Comparison of ENCODE assay signal across 16 cellular contexts in the genomic region with DNA sequence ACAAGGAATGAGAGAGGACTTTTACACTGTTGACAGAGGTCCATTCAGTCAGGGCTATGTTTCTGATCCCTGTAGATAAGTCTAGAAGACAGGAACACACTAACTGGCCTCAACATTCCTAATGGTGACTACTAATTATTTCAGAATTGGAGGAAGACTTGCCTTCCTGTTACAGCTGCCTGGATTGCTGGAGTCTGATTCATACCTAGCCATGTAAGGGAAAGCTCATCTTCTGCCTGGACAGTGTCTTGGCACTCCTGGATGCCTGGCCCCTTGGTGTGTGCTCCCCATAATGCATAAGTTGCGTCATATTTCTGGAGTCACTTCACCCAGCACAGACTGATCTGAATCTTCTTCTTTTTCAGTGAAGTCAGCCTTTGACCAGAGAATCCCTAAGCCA.
DNase-seq lines count a peak whose midpoint lies in the region; ATAC-seq, FAIRE-seq and TF ChIP-seq lines count a peak whose summit lies in the region.
"Had no signal": no experiment of that assay in that cellular context is flagged by ENCODE, and none has a peak within 500 bp of the region (broad histone marks: within the 10 kb centered on the region; RNA-seq: fewer than 3 reads in every experiment).

No MANE protein-coding gene starts in this region.

- no peaks in the 10 kb centered on the region for H3K79me1 ChIP-seq in IMR-90 (ENCODE audit: low read depth in 1 of 2, low read length in 2 of 2)

- in situ Hi-C loops in IMR-90 (cut with MboI; ENCODE audit: low sequenced_read_pairs), result no loop called here

- no peaks in the 10 kb centered on the region for H3K9me3 ChIP-seq in IMR-90 (ENCODE audit: control insufficient read depth, insufficient read depth, low read length)

- no peak overlapping the region for H3K56ac ChIP-seq in IMR-90 (ENCODE audit: extremely low read depth, insufficient read depth, low read length)

- TF ChIP-seq RAD21 in IMR-90 (IDR thresholded peaks at IDR 0.05; ENCODE audit: low read length), result no peak

- no peak overlapping the region for H3K4me3 ChIP-seq in IMR-90 (ENCODE audit: insufficient read depth, low read depth, low read length)
- no peak overlapping the region for H3K4me3 ChIP-seq in bronchial epithelial cell (ENCODE audit: low read depth, low read length)

- no peaks in the 10 kb centered on the region for H4K20me1 ChIP-seq in IMR-90 (ENCODE audit: insufficient read depth, low read length)

- no CpG with 5 or more reads among the region's 1 CpG for WGBS in IMR-90 (ENCODE audit: extremely low coverage in 2 of 2, insufficient read length in 1 of 2), 2 experiments

- no peak for TF ChIP-seq POLR2A in IMR-90 (IDR thresholded peaks at IDR 0.05; ENCODE audit: low read depth, low read length)

- peak; percentile 89 for ATAC-seq in IMR-90 (ENCODE audit: low read depth)
- ATAC-seq: activated CD4-positive, alpha-beta T cell treated with anti-CD3 and anti-CD28 coated beads for 36 hours had no signal

- POLR2A ChIA-PET in IMR-90 (lab: Charles Lee; ENCODE audit: unreplicated experiment), result no interaction called here

- H3K23ac ChIP-seq in IMR-90 (ENCODE audit: low read depth, low read length), result no peak overlapping the region

- intact Hi-C loops in IMR-90 (cut with micrococcal nuclease), result no loop called here

- peak overlapping the region; percentile 16 for H2AFZ ChIP-seq in IMR-90 (replicated peaks; ENCODE audit: low read length, poor library complexity)

- H4K5ac ChIP-seq in IMR-90 (ENCODE audit: low read depth, low read length), result peak overlapping the region; percentile 6; the same call in 1 of the 2 replicates

- peak overlapping the region in 1 of 2 experiments; percentile 39; a peak in 2 of 4 replicates for H4K8ac ChIP-seq in IMR-90 (ENCODE audit: low read depth in 2 of 2, low read length in 2 of 2)

- H3K27me3 ChIP-seq in IMR-90 (ENCODE audit: control insufficient read depth, insufficient read depth, low read length), result no peaks in the 10 kb centered on the region
- H3K27me3 ChIP-seq in bronchial epithelial cell (ENCODE audit: control insufficient read depth, insufficient read depth, low read length), result no peaks in the 10 kb centered on the region

- H3K9me1 ChIP-seq in IMR-90 (ENCODE audit: insufficient read depth, low read length), result no peaks in the 10 kb centered on the region

- peak overlapping the region; percentile 29; the same call in 1 of the 2 replicates for H2BK20ac ChIP-seq in IMR-90 (ENCODE audit: low read depth, low read length)

- H3K4me2 ChIP-seq in IMR-90 (ENCODE audit: low read depth, low read length), result no peak overlapping the region; the same call in 1 of the 2 replicates

- no peak overlapping the region for H3K27ac ChIP-seq in IMR-90 (ENCODE audit: insufficient read depth, low read length)

- H4K91ac ChIP-seq in IMR-90 (ENCODE audit: insufficient read depth, low read depth, low read length), result no peak overlapping the region

- FAIRE-seq in bronchial epithelial cell (lab: Jason Lieb, UNC), result no peak

- H2AK9ac ChIP-seq in IMR-90 (replicated peaks; ENCODE audit: low read depth, low read length, poor library complexity), result no peak overlapping the region

- H3K36me3 ChIP-seq in IMR-90 (ENCODE audit: control insufficient read depth, insufficient read depth, low read length), result no peaks in the 10 kb centered on the region
- no peaks in the 10 kb centered on the region for H3K36me3 ChIP-seq in bronchial epithelial cell (ENCODE audit: control insufficient read depth, insufficient read depth, low read length)

- peak overlapping the region; percentile 30; the same call in 1 of the 2 replicates for H3K4ac ChIP-seq in IMR-90 (ENCODE audit: low read depth, low read length)

- CTCF ChIA-PET in IMR-90 (lab: Yijun Ruan, JAX), result interaction anchor here (0.5 kb wide), 1 partner anchor 337 kb away, joined by 3 read pairs; no protein-coding TSS in a partner anchor

- H2BK120ac ChIP-seq in IMR-90 (ENCODE audit: low read depth, low read length), result peak overlapping the region; percentile 34; the same call in 1 of the 2 replicates

- peak overlapping the region; percentile 77; the same call in 1 of the 2 replicates for H3K18ac ChIP-seq in IMR-90 (ENCODE audit: low read depth, low read length)

- DNase-seq in AG08396 (ENCODE audit: low spot score), result peak; percentile 10
- DNase-seq in IMR-90, result peak; percentile 82
- peak; percentile 83 for DNase-seq in bronchial epithelial cell (ENCODE audit: low read depth)
- peak; percentile 84 for DNase-seq in islet precursor cell
- DNase-seq in NCI-H1092 treated with DMSO at 0.1 percent for 48 hours (lab: John Stamatoyannopoulos, UW), result no peak
- no peak for DNase-seq in NCI-H446 (lab: John Stamatoyannopoulos, UW)
- no peak for DNase-seq in activated naive CD4-positive, alpha-beta T cell treated with anti-CD3 and anti-CD28 coated beads, Interleukin-2, amount 50 U/mL, for 16 hours
- DNase-seq in germinal center (ENCODE audit: low spot score), result no peak
- DNase-seq: activated CD4-positive, alpha-beta T cell treated with anti-CD3 and anti-CD28 coated beads for 36 hours; activated naive CD8-positive, alpha-beta T cell treated with anti-CD3 and anti-CD28 coated beads, Interleukin-2, amount 10 ng/mL, durations not matched to agents 7 days and 5 days; DMS 273 treated with DMSO at 0.1 percent for 48 hours; KBM-7; NCI-H2029; occipital lobe; stimulated activated CD4-positive, alpha-beta T cell treated with anti-CD3 and anti-CD28 coated beads, Interleukin-12 subunit alpha, Interleukin-12 subunit beta, amount 100 ng/mL, for 4 hours; T-helper 2 cell had no signal

- H2AK5ac ChIP-seq in IMR-90 (ENCODE audit: low read depth, low read length), result peak overlapping the region; percentile 41; the same call in 1 of the 2 replicates

- H3K14ac ChIP-seq in IMR-90 (replicated peaks; ENCODE audit: low read depth, low read length), result peak overlapping the region; percentile 58

- TF ChIP-seq CTCF in IMR-90 (conservative IDR thresholded peaks at IDR 0.05; ENCODE audit: low read depth, low read length) (no peak), bronchial epithelial cell (IDR thresholded peaks at IDR 0.05; ENCODE audit: insufficient read depth, low read length, severe bottlenecking) (no peak)

- no peak overlapping the region for H3K9ac ChIP-seq in IMR-90 (ENCODE audit: low read depth, low read length)

- H3K4me1 ChIP-seq in IMR-90 (ENCODE audit: control insufficient read depth, insufficient read depth, low read length), result peaks cover 2% of the 10 kb centered on the region; the same call in 1 of the 2 replicates

- peak overlapping the region; percentile 46; the same call in 1 of the 3 replicates for H2BK15ac ChIP-seq in IMR-90 (ENCODE audit: low read depth, low read length)

- dilution Hi-C loops in IMR-90 (cut with HindIII; ENCODE audit: low sequenced_read_pairs, unreplicated experiment), result no loop called here

- H2BK5ac ChIP-seq in IMR-90 (ENCODE audit: low read depth, low read length, poor library complexity, severe bottlenecking), result peak overlapping the region; percentile 72

- BruUV-seq in IMR-90 (replicated peaks; lab: Mats Ljungman, UMichigan), result no TSS peak

TF ChIP-seq in IMR-90, 13 proteins besides CTCF, POLR2A, EP300 and RAD21:
- TF ChIP-seq CHD1 (IDR thresholded peaks at IDR 0.05; ENCODE audit: low read depth, low read length) (no peak), USF2 (IDR thresholded peaks at IDR 0.05; ENCODE audit: low read depth, low read length) (no peak), CEBPB (IDR thresholded peaks at IDR 0.05; ENCODE audit: low read depth, low read length) (peak; percentile 95), NFE2L2 (IDR thresholded peaks at IDR 0.05; ENCODE audit: low read depth, low read length) (no peak), RCOR1 (IDR thresholded peaks at IDR 0.05; ENCODE audit: insufficient replicate concordance, low read length) (peak; percentile 11)

Comparison
In these comparisons a context has a peak if more than half of its experiments do, and no peak if none do; other contexts are left out.
1. DNase-seq: peak in AG08396 (single experiment), IMR-90 (single experiment), bronchial epithelial cell (single experiment) and islet precursor cell (single experiment); none in NCI-H1092 treated with DMSO at 0.1 percent for 48 hours (single experiment), NCI-H446 (0 of 2), activated naive CD4-positive, alpha-beta T cell treated with anti-CD3 and anti-CD28 coated beads, Interleukin-2, amount 50 U/mL, for 16 hours (single experiment) and germinal center (single experiment).